20 cellular contexts compared by ENCODE assay signal in the genomic region with DNA sequence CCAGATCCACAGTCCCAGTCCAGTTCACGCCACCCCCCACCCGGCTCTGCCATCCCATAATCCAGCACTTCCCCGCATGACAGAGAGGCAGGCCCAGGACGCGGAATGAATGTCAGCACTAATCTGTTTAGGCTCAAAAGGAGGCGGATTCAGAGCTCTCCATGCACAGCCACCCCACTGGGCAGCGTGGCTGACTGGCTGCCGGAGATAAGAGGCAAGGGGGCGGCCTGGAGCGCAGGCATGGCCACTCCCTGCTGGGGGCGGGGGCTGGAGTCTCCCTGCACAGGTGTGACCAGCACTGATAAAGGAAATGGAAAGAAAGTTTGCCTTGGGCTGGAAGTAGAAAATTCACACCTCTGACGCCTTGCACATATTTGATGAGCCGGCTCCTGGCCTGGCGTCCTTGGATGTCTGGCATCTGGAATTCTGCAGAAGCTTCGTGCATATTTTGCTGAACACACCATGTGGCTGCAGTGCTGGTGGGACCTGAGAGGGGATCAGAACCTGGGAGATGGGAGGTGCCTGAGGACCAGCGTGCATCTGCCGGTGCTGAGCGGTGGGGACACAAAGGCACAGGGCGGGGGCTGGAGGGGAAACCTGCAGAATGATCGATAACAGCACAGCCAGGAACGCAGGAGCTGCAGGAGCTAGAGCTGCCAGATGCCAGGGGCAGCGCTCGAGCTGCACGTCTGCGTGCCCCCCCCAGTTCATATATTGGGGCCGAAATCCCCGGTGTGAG.
DNase-seq lines count a peak whose midpoint lies in the region; FAIRE-seq and TF ChIP-seq lines count a peak whose summit lies in the region.
"Had no signal": no experiment of that assay in that cellular context is flagged by ENCODE, and none has a peak within 500 bp of the region (broad histone marks: within the 10 kb centered on the region; RNA-seq: fewer than 3 reads in every experiment).

No MANE protein-coding gene starts in this region.

- H3K27ac ChIP-seq in WERI-Rb-1 (peak overlapping the region; percentile 49), GM23248 (no peak overlapping the region)

- H3K36me3 Mint-ChIP-seq in type B pancreatic cell: no peaks in the 10 kb centered on the region
- H3K36me3 Mint-ChIP-seq: activated naive CD8-positive, alpha-beta T cell treated with anti-CD3 and anti-CD28 coated beads for 36 hours; CD4-positive, CD25-positive, alpha-beta regulatory T cell; IgD-negative memory B cell had no signal

- no peak overlapping the region for H2AFZ ChIP-seq in GM23248

- in situ Hi-C loops in GM23248 (cut with MboI): no loop called here

- H3K36me3 ChIP-seq in WERI-Rb-1 (no peaks in the 10 kb centered on the region), GM23248 (ENCODE audit: low read depth) (no peaks in the 10 kb centered on the region)

- no peaks in the 10 kb centered on the region for H3K9me2 ChIP-seq in GM23248 (ENCODE audit: insufficient read depth)

- H3K4me3 ChIP-seq in WERI-Rb-1 (ENCODE audit: low read depth, low read length) (no peak overlapping the region), GM23248 (no peak overlapping the region)

- H3K4me1 ChIP-seq in GM23248 (ENCODE audit: insufficient read depth): no peaks in the 10 kb centered on the region

- TF ChIP-seq CTCF in WERI-Rb-1 (IDR thresholded peaks at IDR 0.05; ENCODE audit: low read depth, low read length) (no peak), type B pancreatic cell (conservative IDR thresholded peaks at IDR 0.05) (no peak)

- H3K27me3 ChIP-seq in WERI-Rb-1 (ENCODE audit: insufficient read depth, low read depth, severe bottlenecking) (no peaks in the 10 kb centered on the region), GM23248 (replicated peaks; ENCODE audit: insufficient read depth) (no peaks in the 10 kb centered on the region)

- H3K4me3 Mint-ChIP-seq in type B pancreatic cell: no peak overlapping the region
- H3K4me3 Mint-ChIP-seq: activated naive CD8-positive, alpha-beta T cell treated with anti-CD3 and anti-CD28 coated beads for 36 hours; CD4-positive, CD25-positive, alpha-beta regulatory T cell; IgD-negative memory B cell had no signal

- no peak overlapping the region for H3K4me2 ChIP-seq in GM23248 (ENCODE audit: unreplicated experiment)

- no peaks in the 10 kb centered on the region for H3K9me3 Mint-ChIP-seq in type B pancreatic cell
- H3K9me3 Mint-ChIP-seq: activated naive CD8-positive, alpha-beta T cell treated with anti-CD3 and anti-CD28 coated beads for 36 hours had no signal

- no peaks in the 10 kb centered on the region for H3K79me2 ChIP-seq in GM23248 (ENCODE audit: insufficient read depth)

- TF ChIP-seq POLR2A in GM12892 (IDR thresholded peaks at IDR 0.05; ENCODE audit: low read depth, low read length): no peak

- H3K9me3 ChIP-seq in WERI-Rb-1 (ENCODE audit: severe bottlenecking) (no peaks in the 10 kb centered on the region), GM23248 (ENCODE audit: low read depth) (no peaks in the 10 kb centered on the region)

- H3K27ac Mint-ChIP-seq in type B pancreatic cell: peak overlapping the region; percentile 18
- H3K27ac Mint-ChIP-seq: activated naive CD8-positive, alpha-beta T cell treated with anti-CD3 and anti-CD28 coated beads for 36 hours; CD4-positive, CD25-positive, alpha-beta regulatory T cell; IgD-negative memory B cell had no signal

- peaks cover 26% of the 10 kb centered on the region for H3K4me1 Mint-ChIP-seq in type B pancreatic cell (ENCODE audit: unreplicated experiment)
- H3K4me1 Mint-ChIP-seq: CD4-positive, CD25-positive, alpha-beta regulatory T cell had no signal

- H3F3A ChIP-seq in GM23248 (ENCODE audit: insufficient read depth): no peaks in the 10 kb centered on the region

- WGBS in GM23248 (ENCODE audit: low coverage in 1 of 2, low lambda C conversion rate in 2 of 2, missing lambda C conversion rate in 2 of 2), 2 experiments: 52 to 54% methylated on average over 26 to 27 of the region's 27 CpGs

- DNase-seq in NCI-H345 (lab: John Stamatoyannopoulos, UW): peak; percentile 18
- no peak for DNase-seq in NCI-H345 treated with DMSO at 0.1 percent for 48 hours (lab: John Stamatoyannopoulos, UW; ENCODE audit: unreplicated experiment)
- DNase-seq in WERI-Rb-1: peak; percentile 94
- DNase-seq in left kidney (ENCODE audit: low read depth, low spot score): peak; percentile 68
- DNase-seq in type B pancreatic cell (ENCODE audit: extremely low spot score, unreplicated experiment): no peak
- no peak for DNase-seq in NAMALWA (ENCODE audit: low spot score)
- DNase-seq in GM23248: no peak
- DNase-seq in GM12892 (ENCODE audit: insufficient read length): no peak
- DNase-seq: activated CD4-positive, alpha-beta T cell treated with anti-CD3 and anti-CD28 coated beads, Interleukin-2, amount 50 U/mL, for 4 hours; activated naive CD8-positive, alpha-beta T cell treated with anti-CD3 and anti-CD28 coated beads for 36 hours; activated T-cell treated with anti-CD3 and anti-CD28 coated beads, Interleukin-2, amount 50 U/mL, for 48 hours; CD4-positive, CD25-positive, alpha-beta regulatory T cell; central memory CD4-positive, alpha-beta T cell; effector memory CD4-positive, alpha-beta T cell; EL; GOT3; stimulated activated CD4-positive, alpha-beta T cell treated with anti-CD3 and anti-CD28 coated beads, Interleukin-4, amount 100 ng/mL, for 4 hours had no signal

- no peak for FAIRE-seq in GM12892 (lab: Jason Lieb, UNC)
- FAIRE-seq: A204.1, TTC549 had no signal

- H3K9ac ChIP-seq in GM23248: no peak overlapping the region

- no peaks in the 10 kb centered on the region for H3K27me3 Mint-ChIP-seq in type B pancreatic cell

- no peaks in the 10 kb centered on the region for H4K20me1 ChIP-seq in GM23248 (ENCODE audit: insufficient read depth)

Comparison
In these comparisons a context has a peak if more than half of its experiments do, and no peak if none do; other contexts are left out.
1. DNase-seq: peak in NCI-H345 (single experiment), WERI-Rb-1 (single experiment) and left kidney (single experiment); none in NCI-H345 treated with DMSO at 0.1 percent for 48 hours (single experiment), type B pancreatic cell (single experiment), NAMALWA (single experiment), GM23248 (single experiment) and GM12892 (single experiment).